ENCODE assay signal across 8 cellular contexts in genomic region chr10:70815504-70816219, GRCh38. TPM values are rescaled to one million over a fixed set of nuclear protein-coding genes. Genes with fewer than 3 reads are reported as not detected.
DNase-seq lines count a peak whose midpoint lies in the region; ATAC-seq and TF ChIP-seq lines count a peak whose summit lies in the region.

Gene SGPL1 (plus strand): TSS chr10:70815948. CDS start chr10:70816854, 906 bp downstream.

- H3K36me3 Mint-ChIP-seq in activated CD8-positive, alpha-beta T cell treated with anti-CD3 and anti-CD28 coated beads for 36 hours (ENCODE audit: low read depth), result peaks cover 14% of the 10 kb centered on the region

- H3K27ac ChIP-seq in lower lobe of right lung, result peak within 1 kb of the TSS; percentile 83

- H3K27ac Mint-ChIP-seq in activated CD8-positive, alpha-beta T cell treated with anti-CD3 and anti-CD28 coated beads for 36 hours, result peak within 1 kb of the TSS; percentile 85

- CTCF ChIA-PET in activated CD8-positive, alpha-beta T cell treated with anti-CD3 and anti-CD28 coated beads for 36 hours (lab: Charles Lee), result interaction anchor here (0.6 to 1.6 kb wide), 10 partner anchors 9 to 1351 kb away, joined by 3 to 8 read pairs (median 4); no protein-coding TSS in a partner anchor

- peak; percentile 97 for ATAC-seq in GM18909 (IDR thresholded peaks at IDR 0.05; ENCODE audit: poor library complexity, unreplicated experiment)
- peak; percentile 89 for ATAC-seq in HG03159 (IDR thresholded peaks at IDR 0.05; ENCODE audit: unreplicated experiment)
- ATAC-seq in activated CD8-positive, alpha-beta T cell treated with anti-CD3 and anti-CD28 coated beads for 36 hours, result peak; percentile 93
- peak; percentile 96 to 99 for ATAC-seq in lower lobe of right lung

- H3K4me3 ChIP-seq in lower lobe of right lung, result peak within 1 kb of the TSS; percentile 73

- peak within 1 kb of the TSS; percentile 78 for H3K4me3 Mint-ChIP-seq in activated CD8-positive, alpha-beta T cell treated with anti-CD3 and anti-CD28 coated beads for 36 hours

- POLR2A ChIA-PET in activated CD8-positive, alpha-beta T cell treated with anti-CD3 and anti-CD28 coated beads for 36 hours (lab: Charles Lee), result interaction anchor here (1.4 kb wide), 1 partner anchor 16 kb away, joined by 5 read pairs; no protein-coding TSS in a partner anchor

- peaks cover 22% of the 10 kb centered on the region for H3K36me3 ChIP-seq in lower lobe of right lung

- intact Hi-C loops in activated CD8-positive, alpha-beta T cell treated with anti-CD3 and anti-CD28 coated beads for 36 hours (cut with micrococcal nuclease), result loop anchor here (1.0 kb wide), 1 partner anchor 65 kb away; no protein-coding TSS in a partner anchor
- intact Hi-C loops in lower lobe of right lung (cut with DNase I), result loop anchor here (10.0 kb wide), 1 partner anchor 69 kb away; the partner anchor contains the start of gene PCBD1

- peaks cover 24% of the 10 kb centered on the region for H3K4me1 ChIP-seq in lower lobe of right lung

- peaks cover 39% of the 10 kb centered on the region for H3K4me1 Mint-ChIP-seq in activated CD8-positive, alpha-beta T cell treated with anti-CD3 and anti-CD28 coated beads for 36 hours (ENCODE audit: low read depth)

- peak; percentile 99 for TF ChIP-seq CTCF in activated CD8-positive, alpha-beta T cell treated with anti-CD3 and anti-CD28 coated beads for 36 hours (IDR thresholded peaks at IDR 0.05)
- TF ChIP-seq CTCF in lower lobe of right lung (IDR thresholded peaks at IDR 0.05), result peak; percentile 95

- no peaks in the 10 kb centered on the region for H3K9me3 ChIP-seq in lower lobe of right lung

- H3K27me3 ChIP-seq in lower lobe of right lung (ENCODE audit: low read depth), result no peaks in the 10 kb centered on the region

- peak; percentile 80 for DNase-seq in Ammon's horn (ENCODE audit: low spot score)
- peak; percentile 82 for DNase-seq in NCI-H748 (lab: John Stamatoyannopoulos, UW; ENCODE audit: unreplicated experiment)
- DNase-seq in activated CD8-positive, alpha-beta T cell treated with anti-CD3 and anti-CD28 coated beads for 36 hours, result peak; percentile 89
- DNase-seq in ecto neural progenitor cell (ENCODE audit: low spot score), result peak; percentile 92
- DNase-seq in lower lobe of right lung, result peak; percentile 90
- DNase-seq in stimulated activated CD4-positive, alpha-beta T cell treated with anti-CD3 and anti-CD28 coated beads, TNF-alpha, amount 100 ng/mL, for 1 hour (ENCODE audit: low read depth in 3 of 3, low spot score in 1 of 3), result peak; percentile 48 to 87 (median 65)

- no peaks in the 10 kb centered on the region for H3K27me3 Mint-ChIP-seq in activated CD8-positive, alpha-beta T cell treated with anti-CD3 and anti-CD28 coated beads for 36 hours

- H3K9me3 Mint-ChIP-seq in activated CD8-positive, alpha-beta T cell treated with anti-CD3 and anti-CD28 coated beads for 36 hours, result no peaks in the 10 kb centered on the region

RNA-seq across cellular contexts. Expression of gene SGPL1, which starts in this region (rescaled TPM):
- 10 to 100 TPM; 13.7 to 16.6 TPM for total RNA-seq in activated CD8-positive, alpha-beta T cell treated with anti-CD3 and anti-CD28 coated beads for 36 hours
- total RNA-seq in lower lobe of right lung, result 41.2 TPM

Comparison
In these comparisons a context has a peak if more than half of its experiments do, and no peak if none do; other contexts are left out.
1. Peak in every context shown above with its lines: DNase-seq, ATAC-seq, H3K4me3 ChIP-seq and H3K27ac ChIP-seq.